Comparison of ENCODE assay signal across 13 cellular contexts in genomic region chr2:12711339-12711738, GRCh38. TPM values are rescaled to one million over a fixed set of nuclear protein-coding genes. Genes with fewer than 3 reads are reported as not detected.
A peak's percentile ranks its signal among the peaks of the same experiment; 100 is the strongest.
DNase-seq lines count a peak whose midpoint lies in the region; ATAC-seq and TF ChIP-seq lines count a peak whose summit lies in the region.
"Had no signal": no experiment of that assay in that cellular context is flagged by ENCODE, and none has a peak within 500 bp of the region (broad histone marks: within the 10 kb centered on the region; RNA-seq: fewer than 3 reads in every experiment).

No MANE protein-coding gene starts in this region.

- DNase-seq in natural killer cell: no peak
- no peak for DNase-seq in natural killer cell treated with Interleukin-12 subunit alpha and Interleukin-12 subunit beta and Interleukin-15 and Interleukin-18, amount 100 ng/mL, for 72 hours (ENCODE audit: low spot score)
- no peak for DNase-seq in immature natural killer cell
- DNase-seq in hypothalamus (lab: John Stamatoyannopoulos, UW): no peak
- no peak for DNase-seq in hepatic stellate cell (ENCODE audit: low spot score)
- DNase-seq in NCI-H510A (lab: John Stamatoyannopoulos, UW): no peak
- DNase-seq: 8988T, Caco-2, GDM1, H9 had no signal

- no peaks in the 10 kb centered on the region for H3K9me2 ChIP-seq in SU-DHL-6 (replicated peaks; ENCODE audit: insufficient read depth, low read length)

- H3K36me3 ChIP-seq in SU-DHL-6 (ENCODE audit: low read length): no peaks in the 10 kb centered on the region
- H3K36me3 ChIP-seq: BLaER1 had no signal

- no peak overlapping the region for H3K4me3 ChIP-seq in SU-DHL-6 (ENCODE audit: insufficient read depth, low read length, poor library complexity, severe bottlenecking)
- H3K4me3 ChIP-seq: BLaER1 had no signal

- peak overlapping the region; percentile 36 for H3K4me2 ChIP-seq in SU-DHL-6 (ENCODE audit: low read depth, low read length, poor library complexity, severe bottlenecking)
- H3K4me2 ChIP-seq: BLaER1 had no signal

- H3K27ac Mint-ChIP-seq in natural killer cell (peak overlapping the region; percentile 93 to 94), immature natural killer cell (peak overlapping the region in 4 of 6 donors; percentile 75 to 93 (median 84))
- H3K27ac Mint-ChIP-seq in natural killer cell treated with Interleukin-12 subunit alpha and Interleukin-12 subunit beta and Interleukin-15 and Interleukin-18, amount 100 ng/mL, for 72 hours: peak overlapping the region in 1 of 2 donors; percentile 70
- H3K27ac Mint-ChIP-seq: CD14-positive monocyte, H9 had no signal

- ATAC-seq in natural killer cell: no peak
- ATAC-seq in natural killer cell treated with Interleukin-12 subunit alpha and Interleukin-12 subunit beta and Interleukin-15 and Interleukin-18, amount 100 ng/mL, for 72 hours: no peak

- H3K4me1 Mint-ChIP-seq in natural killer cell (peaks cover 67 to 73% of the 10 kb centered on the region in 2 donors), immature natural killer cell (peaks cover 69 to 86% of the 10 kb centered on the region in 2 donors)
- peaks cover 58 to 66% of the 10 kb centered on the region in 2 donors for H3K4me1 Mint-ChIP-seq in natural killer cell treated with Interleukin-12 subunit alpha and Interleukin-12 subunit beta and Interleukin-15 and Interleukin-18, amount 100 ng/mL, for 72 hours (ENCODE audit: low read depth in 2 of 2)

- no peak overlapping the region for H2AFZ ChIP-seq in SU-DHL-6 (ENCODE audit: low read depth, low read length, severe bottlenecking)

- no peaks in the 10 kb centered on the region for H3F3A ChIP-seq in SU-DHL-6 (ENCODE audit: insufficient read depth)

- no peaks in the 10 kb centered on the region for H4K20me1 ChIP-seq in SU-DHL-6 (ENCODE audit: low read depth, low read length)
- H4K20me1 ChIP-seq: BLaER1 had no signal

- no peaks in the 10 kb centered on the region for H3K36me3 Mint-ChIP-seq in natural killer cell
- no peaks in the 10 kb centered on the region for H3K36me3 Mint-ChIP-seq in natural killer cell treated with Interleukin-12 subunit alpha and Interleukin-12 subunit beta and Interleukin-15 and Interleukin-18, amount 100 ng/mL, for 72 hours
- H3K36me3 Mint-ChIP-seq in immature natural killer cell: no peaks in the 10 kb centered on the region

- no peak overlapping the region for H3K27ac ChIP-seq in SU-DHL-6 (ENCODE audit: low read depth, low read length)
- H3K27ac ChIP-seq: BLaER1 had no signal

- H3K9me3 ChIP-seq in SU-DHL-6 (ENCODE audit: insufficient read depth, low read length): no peaks in the 10 kb centered on the region
- H3K9me3 ChIP-seq: Caco-2 had no signal

- H3K27me3 Mint-ChIP-seq in natural killer cell (ENCODE audit: low read depth in 2 of 2) (no peaks in the 10 kb centered on the region), immature natural killer cell (ENCODE audit: low read depth in 3 of 3) (peaks cover 7 to 8% (median 8%) of the 10 kb centered on the region in 3 donors)
- no peaks in the 10 kb centered on the region for H3K27me3 Mint-ChIP-seq in natural killer cell treated with Interleukin-12 subunit alpha and Interleukin-12 subunit beta and Interleukin-15 and Interleukin-18, amount 100 ng/mL, for 72 hours

- H3K79me2 ChIP-seq in SU-DHL-6 (ENCODE audit: insufficient read depth, low read length): peaks cover 3% of the 10 kb centered on the region; the same call in 1 of the 2 replicates

- H3K4me3 Mint-ChIP-seq in natural killer cell (no peak overlapping the region), immature natural killer cell (peak overlapping the region in 3 of 5 donors; percentile 14 to 85 (median 14))
- no peak overlapping the region for H3K4me3 Mint-ChIP-seq in natural killer cell treated with Interleukin-12 subunit alpha and Interleukin-12 subunit beta and Interleukin-15 and Interleukin-18, amount 100 ng/mL, for 72 hours
- H3K4me3 Mint-ChIP-seq: CD14-positive monocyte, H9 had no signal

- H3K27me3 ChIP-seq in SU-DHL-6 (ENCODE audit: low read length): no peaks in the 10 kb centered on the region
- H3K27me3 ChIP-seq: BLaER1 had no signal

- H3K9ac ChIP-seq in SU-DHL-6 (ENCODE audit: low read length): no peak overlapping the region
- H3K9ac ChIP-seq: BLaER1 had no signal

- TF ChIP-seq CTCF in natural killer cell (IDR thresholded peaks at IDR 0.05): no peak
- no peak for TF ChIP-seq CTCF in SU-DHL-6 (IDR thresholded peaks at IDR 0.05; ENCODE audit: insufficient read depth, low read length, poor library complexity, severe bottlenecking)

- no peaks in the 10 kb centered on the region for H3K9me3 Mint-ChIP-seq in natural killer cell
- H3K9me3 Mint-ChIP-seq in natural killer cell treated with Interleukin-12 subunit alpha and Interleukin-12 subunit beta and Interleukin-15 and Interleukin-18, amount 100 ng/mL, for 72 hours: no peaks in the 10 kb centered on the region
- no peaks in the 10 kb centered on the region for H3K9me3 Mint-ChIP-seq in immature natural killer cell

- intact Hi-C loops in natural killer cell (cut with micrococcal nuclease): loop anchor here (10.0 kb wide), 2 partner anchors 417 to 767 kb away; no protein-coding TSS in a partner anchor

RNA-seq across cellular contexts. Expression of gene TRIB2, which starts 5.4 kb away (rescaled TPM):
- 10 to 100 TPM; 68.1 to 87.4 (median 84.5) TPM for total RNA-seq in natural killer cell
- total RNA-seq in natural killer cell treated with Interleukin-12 subunit alpha and Interleukin-12 subunit beta and Interleukin-15 and Interleukin-18, amount 100 ng/mL, for 72 hours: 10 to 100 TPM in 1 of 2 donors, 1 to 10 TPM in 1; 8.7 to 12.3 TPM
- 10 to 100 TPM; 40.7 to 82.6 (median 44.5) TPM for polyA plus RNA-seq in immature natural killer cell

Comparison
In these comparisons a context has a peak if more than half of its experiments do, and no peak if none do; other contexts are left out.
1. RNA of gene TRIB2, which starts 5.4 kb away (total RNA-seq): 68.1 to 87.4 TPM in natural killer cell; 8.7 to 12.3 TPM in natural killer cell treated with Interleukin-12 subunit alpha and Interleukin-12 subunit beta and Interleukin-15 and Interleukin-18, amount 100 ng/mL, for 72 hours; every median in the first group is over 4 times any median in the second.
2. H3K4me3 Mint-ChIP-seq: peak in immature natural killer cell (3 of 5); none in natural killer cell (single experiment) and natural killer cell treated with Interleukin-12 subunit alpha and Interleukin-12 subunit beta and Interleukin-15 and Interleukin-18, amount 100 ng/mL, for 72 hours (single experiment).